Comparison of ENCODE assay signal across 8 cellular contexts in genomic region chr17:78377858-78378224, GRCh38. TPM values are rescaled to one million over a fixed set of nuclear protein-coding genes. Genes with fewer than 3 reads are reported as not detected.
DNase-seq lines count a peak whose midpoint lies in the region; ATAC-seq lines count a peak whose summit lies in the region.

No MANE protein-coding gene starts in this region.

- peaks cover 40% of the 10 kb centered on the region for H3K4me1 Mint-ChIP-seq in activated naive CD8-positive, alpha-beta T cell treated with anti-CD3 and anti-CD28 coated beads for 36 hours
- H3K4me1 Mint-ChIP-seq in immature natural killer cell, result peaks cover 36 to 38% of the 10 kb centered on the region in 2 donors

- peak overlapping the region; percentile 92 to 93 for H3K4me3 ChIP-seq in stomach smooth muscle (ENCODE audit: low read length in 2 of 2)

- peaks cover 16% of the 10 kb centered on the region for H3K36me3 Mint-ChIP-seq in activated naive CD8-positive, alpha-beta T cell treated with anti-CD3 and anti-CD28 coated beads for 36 hours
- no peaks in the 10 kb centered on the region for H3K36me3 Mint-ChIP-seq in immature natural killer cell

- H3K9me3 Mint-ChIP-seq in activated naive CD8-positive, alpha-beta T cell treated with anti-CD3 and anti-CD28 coated beads for 36 hours, result no peaks in the 10 kb centered on the region
- no peaks in the 10 kb centered on the region for H3K9me3 Mint-ChIP-seq in immature natural killer cell

- H3K9me3 ChIP-seq in stomach smooth muscle (ENCODE audit: control insufficient read depth in 2 of 2, low read length in 2 of 2), result no peaks in the 10 kb centered on the region

- H3K27me3 ChIP-seq in stomach smooth muscle (ENCODE audit: control insufficient read depth in 1 of 2, insufficient read depth in 2 of 2, low read length in 2 of 2), result no peaks in the 10 kb centered on the region

- no peak for ATAC-seq in GM21526 (IDR thresholded peaks at IDR 0.05; ENCODE audit: low FRiP score, unreplicated experiment)
- ATAC-seq in activated CD4-positive, CD25-positive, alpha-beta regulatory T cell treated with anti-CD3 and anti-CD28 coated beads, Interleukin-2, amount 50 U/mL, for 24 hours, result no peak

- H3K36me3 ChIP-seq in stomach smooth muscle (ENCODE audit: control insufficient read depth in 2 of 2, insufficient read depth in 2 of 2, low read length in 2 of 2), result no peaks in the 10 kb centered on the region

- H3K9ac ChIP-seq in stomach smooth muscle (ENCODE audit: low read length in 2 of 2), result peak overlapping the region; percentile 72 to 82

- DNase-seq in NCI-H82 (lab: John Stamatoyannopoulos, UW), result peak; percentile 35
- no peak for DNase-seq in NCI-H82 treated with DMSO at 0.1 percent for 48 hours (lab: John Stamatoyannopoulos, UW; ENCODE audit: unreplicated experiment)
- DNase-seq in activated naive CD8-positive, alpha-beta T cell treated with anti-CD3 and anti-CD28 coated beads for 36 hours, result no peak
- DNase-seq in immature natural killer cell, result no peak
- no peak for DNase-seq in NCI-H1417 treated with DMSO at 0.1 percent for 48 hours (lab: John Stamatoyannopoulos, UW)

- H3K27ac Mint-ChIP-seq in activated naive CD8-positive, alpha-beta T cell treated with anti-CD3 and anti-CD28 coated beads for 36 hours, result no peak overlapping the region
- H3K27ac Mint-ChIP-seq in immature natural killer cell, result peak overlapping the region in 5 of 6 donors; percentile 36 to 91 (median 67)

- H3K4me1 ChIP-seq in stomach smooth muscle (ENCODE audit: control insufficient read depth, insufficient read depth, low read length), result peaks cover 21% of the 10 kb centered on the region

- no peaks in the 10 kb centered on the region for H3K27me3 Mint-ChIP-seq in activated naive CD8-positive, alpha-beta T cell treated with anti-CD3 and anti-CD28 coated beads for 36 hours
- H3K27me3 Mint-ChIP-seq in immature natural killer cell (ENCODE audit: low read depth in 3 of 3), result peaks cover 0 to 22% (median 10%) of the 10 kb centered on the region in 3 donors

- H3K4me3 Mint-ChIP-seq in activated naive CD8-positive, alpha-beta T cell treated with anti-CD3 and anti-CD28 coated beads for 36 hours, result peak overlapping the region; percentile 99
- peak overlapping the region; percentile 76 to 96 (median 93) for H3K4me3 Mint-ChIP-seq in immature natural killer cell

- peak overlapping the region; percentile 76 for H3K27ac ChIP-seq in stomach smooth muscle (ENCODE audit: low read length)

RNA-seq across cellular contexts. Expression of gene PGS1, which starts 0.6 kb away (rescaled TPM):
- 10 to 100 TPM; 39.1 to 43.7 TPM for total RNA-seq in activated naive CD8-positive, alpha-beta T cell treated with anti-CD3 and anti-CD28 coated beads for 36 hours
- 10 to 100 TPM; 17.0 to 27.5 (median 27.2) TPM for polyA plus RNA-seq in immature natural killer cell

RNA-seq across cellular contexts. Expression of gene SOCS3, which starts 18.0 kb away (rescaled TPM):
- 10 to 100 TPM; 16.6 to 17.9 TPM for total RNA-seq in activated naive CD8-positive, alpha-beta T cell treated with anti-CD3 and anti-CD28 coated beads for 36 hours
- 10 to 100 TPM in 2 of 3 donors, 1 to 10 TPM in 1; 9.0 to 15.4 (median 10.6) TPM for polyA plus RNA-seq in immature natural killer cell
